Comparison of ENCODE assay signal across 37 cellular contexts in the genomic region with DNA sequence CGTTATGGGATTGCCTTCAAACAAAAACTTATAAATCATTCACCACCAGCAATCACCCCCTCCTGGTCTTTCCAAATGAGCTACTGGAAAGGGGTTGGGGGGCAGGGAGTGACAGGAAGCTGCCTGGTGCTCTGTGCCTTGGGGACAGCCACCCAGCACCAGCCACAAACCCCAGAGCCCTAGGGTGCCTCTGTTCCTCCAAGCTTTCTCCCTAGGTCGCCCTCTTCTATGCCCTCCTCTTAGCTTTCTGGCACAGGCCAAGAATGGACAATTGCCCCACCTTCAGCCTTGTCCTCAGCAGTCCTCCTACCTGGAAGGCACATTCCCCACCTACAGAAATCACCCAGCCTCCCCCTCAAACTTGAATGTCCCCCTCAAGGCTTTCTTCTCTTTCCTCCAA. TPM values are rescaled to one million over a fixed set of nuclear protein-coding genes. Genes with fewer than 3 reads are reported as not detected.
DNase-seq lines count a peak whose midpoint lies in the region; ATAC-seq, FAIRE-seq and TF ChIP-seq lines count a peak whose summit lies in the region.
"Had no signal": no experiment of that assay in that cellular context is flagged by ENCODE, and none has a peak within 500 bp of the region (broad histone marks: within the 10 kb centered on the region; RNA-seq: fewer than 3 reads in every experiment).

No MANE protein-coding gene starts in this region.

- H3K9me3 Mint-ChIP-seq in MCF 10A (ENCODE audit: unreplicated experiment), result no peaks in the 10 kb centered on the region
- H3K9me3 Mint-ChIP-seq in astrocyte (ENCODE audit: unreplicated experiment), result no peaks in the 10 kb centered on the region
- no peaks in the 10 kb centered on the region for H3K9me3 Mint-ChIP-seq in CD4-positive, alpha-beta T cell
- H3K9me3 Mint-ChIP-seq: activated naive CD4-positive, alpha-beta T cell treated with anti-CD3 and anti-CD28 coated beads, Interleukin-2, amount 50 U/mL, for 72 hours; CD8-positive, alpha-beta T cell; dendritic cell treated with granulocyte-macrophage colony-stimulating factor and Interleukin-4, amounts not matched to agents 40 ng/mL and 50 ng/mL, for 4 days; naive thymus-derived CD8-positive, alpha-beta T cell had no signal

- H3K79me2 ChIP-seq in astrocyte (ENCODE audit: insufficient read depth, low read length), result peaks cover 68% of the 10 kb centered on the region

- H3K36me3 Mint-ChIP-seq in MCF 10A (ENCODE audit: insufficient read depth, unreplicated experiment), result no peaks in the 10 kb centered on the region
- peaks cover 2% of the 10 kb centered on the region for H3K36me3 Mint-ChIP-seq in astrocyte (ENCODE audit: low read depth, unreplicated experiment)
- H3K36me3 Mint-ChIP-seq in CD4-positive, alpha-beta T cell (ENCODE audit: low read depth), result no peaks in the 10 kb centered on the region
- H3K36me3 Mint-ChIP-seq: activated naive CD4-positive, alpha-beta T cell treated with anti-CD3 and anti-CD28 coated beads, Interleukin-2, amount 50 U/mL, for 72 hours; CD8-positive, alpha-beta T cell; naive thymus-derived CD8-positive, alpha-beta T cell had no signal

- H4K20me1 ChIP-seq in astrocyte (ENCODE audit: insufficient read depth, low read length), result peaks cover 54% of the 10 kb centered on the region

- intact Hi-C loops in breast epithelium (cut with DNase I; ENCODE audit: low total_unique reads) (no loop called here), MCF 10A (cut with micrococcal nuclease) (no loop called here)
- intact Hi-C loops in CD4-positive, alpha-beta T cell (cut with DNase I, micrococcal nuclease), result no loop called here

- H3K27ac ChIP-seq in breast epithelium (peak overlapping the region in 1 of 2 donors; percentile 43), astrocyte (ENCODE audit: low read depth, low read length) (no peak overlapping the region)
- H3K27ac ChIP-seq in CD4-positive, alpha-beta T cell (ENCODE audit: low read depth, low read length), result no peak overlapping the region
- H3K27ac ChIP-seq: 22Rv1, esophagus squamous epithelium, lower lobe of right lung, Peyer's patch, psoas muscle, suprapubic skin had no signal

- H3K9me3 ChIP-seq in breast epithelium (no peaks in the 10 kb centered on the region), astrocyte (ENCODE audit: insufficient read depth, low read depth, low read length) (no peaks in the 10 kb centered on the region)
- no peaks in the 10 kb centered on the region for H3K9me3 ChIP-seq in CD4-positive, alpha-beta T cell (ENCODE audit: control insufficient read depth, low read length)
- H3K9me3 ChIP-seq: esophagus squamous epithelium, HAP-1, lower lobe of right lung, Peyer's patch, psoas muscle, suprapubic skin had no signal

- no peak overlapping the region for H2AFZ ChIP-seq in astrocyte (ENCODE audit: low read depth, low read length)

- ATAC-seq in GM18520 (IDR thresholded peaks at IDR 0.05; ENCODE audit: unreplicated experiment), result no peak
- no peak for ATAC-seq in CD4-positive, alpha-beta T cell (ENCODE audit: poor library complexity)
- ATAC-seq: activated CD8-positive, alpha-beta T cell treated with anti-CD3 and anti-CD28 coated beads, Interleukin-2, amount 10 ng/mL, durations not matched to agents 7 days and 5 days; activated naive CD4-positive, alpha-beta T cell treated with anti-CD3 and anti-CD28 coated beads, Interleukin-2, amount 50 U/mL, for 72 hours; CD8-positive, alpha-beta T cell; HepG2; lower lobe of right lung; naive thymus-derived CD8-positive, alpha-beta T cell; psoas muscle had no signal

- CTCF ChIA-PET in MCF 10A (lab: Yijun Ruan, JAX), result interaction anchor here (1.2 kb wide), 1 partner anchor 11 kb away, joined by 3 read pairs; no protein-coding TSS in a partner anchor
- CTCF ChIA-PET in CD4-positive, alpha-beta T cell (lab: Charles Lee), result no interaction called here

- H3K4me3 ChIP-seq in breast epithelium (peak overlapping the region in 2 of 3 donors; percentile 59 to 75), astrocyte (ENCODE audit: insufficient read depth, low read depth, low read length) (peak overlapping the region; percentile 79)
- H3K4me3 ChIP-seq: esophagus squamous epithelium, HAP-1, lower lobe of right lung, Peyer's patch, psoas muscle, suprapubic skin had no signal

- H3K27ac Mint-ChIP-seq in MCF 10A (ENCODE audit: low read depth, unreplicated experiment) (no peak overlapping the region), astrocyte (ENCODE audit: unreplicated experiment) (no peak overlapping the region)
- H3K27ac Mint-ChIP-seq in CD4-positive, alpha-beta T cell, result no peak overlapping the region
- H3K27ac Mint-ChIP-seq: activated CD8-positive, alpha-beta T cell treated with anti-CD3 and anti-CD28 coated beads, Interleukin-2, amount 10 ng/mL, durations not matched to agents 7 days and 5 days; activated naive CD4-positive, alpha-beta T cell treated with anti-CD3 and anti-CD28 coated beads, Interleukin-2, amount 50 U/mL, for 72 hours; CD8-positive, alpha-beta T cell; dendritic cell treated with granulocyte-macrophage colony-stimulating factor and Interleukin-4, amounts not matched to agents 40 ng/mL and 50 ng/mL, for 4 days; naive thymus-derived CD8-positive, alpha-beta T cell had no signal

- H3K4me1 ChIP-seq in breast epithelium (peaks cover 0 to 13% of the 10 kb centered on the region in 2 donors), astrocyte (ENCODE audit: insufficient read depth, low read length) (peaks cover 56% of the 10 kb centered on the region)
- H3K4me1 ChIP-seq: HAP-1 had no signal

- H3K4me1 Mint-ChIP-seq in MCF 10A (ENCODE audit: insufficient read depth, unreplicated experiment) (peaks cover 7% of the 10 kb centered on the region), astrocyte (ENCODE audit: low read depth, unreplicated experiment) (peaks cover 4% of the 10 kb centered on the region)
- peaks cover 5% of the 10 kb centered on the region for H3K4me1 Mint-ChIP-seq in CD4-positive, alpha-beta T cell (ENCODE audit: low read depth)

- peak overlapping the region; percentile 85 for H3K9ac ChIP-seq in astrocyte (ENCODE audit: low read length)

- H3K4me3 Mint-ChIP-seq in MCF 10A (ENCODE audit: unreplicated experiment) (no peak overlapping the region), astrocyte (ENCODE audit: unreplicated experiment) (no peak overlapping the region)
- H3K4me3 Mint-ChIP-seq in CD4-positive, alpha-beta T cell, result no peak overlapping the region
- H3K4me3 Mint-ChIP-seq: activated CD8-positive, alpha-beta T cell treated with anti-CD3 and anti-CD28 coated beads, Interleukin-2, amount 10 ng/mL, durations not matched to agents 7 days and 5 days; CD8-positive, alpha-beta T cell; dendritic cell treated with granulocyte-macrophage colony-stimulating factor and Interleukin-4, amounts not matched to agents 40 ng/mL and 50 ng/mL, for 4 days; naive thymus-derived CD8-positive, alpha-beta T cell had no signal

- peak overlapping the region; percentile 98 for H3K4me2 ChIP-seq in astrocyte (ENCODE audit: low read length)

- H3K36me3 ChIP-seq in breast epithelium (no peaks in the 10 kb centered on the region), astrocyte (ENCODE audit: insufficient read depth, low read length) (peaks cover 16% of the 10 kb centered on the region)
- H3K36me3 ChIP-seq: esophagus squamous epithelium, HAP-1, lower lobe of right lung, Peyer's patch, suprapubic skin had no signal

- no TSS peak for BruUV-seq in MCF 10A (replicated peaks; lab: Mats Ljungman, UMichigan)

- TF ChIP-seq CTCF in breast epithelium (IDR thresholded peaks at IDR 0.05) (no peak), MCF 10A (IDR thresholded peaks at IDR 0.05; ENCODE audit: unreplicated experiment) (no peak), astrocyte (IDR thresholded peaks at IDR 0.05; ENCODE audit: insufficient read depth, low read depth, low read length) (no peak)
- TF ChIP-seq CTCF in CD4-positive, alpha-beta T cell (IDR thresholded peaks at IDR 0.05), result no peak

- peaks cover 5 to 42% of the 10 kb centered on the region in 2 donors for H3K27me3 ChIP-seq in breast epithelium
- H3K27me3 ChIP-seq in astrocyte (ENCODE audit: insufficient read depth, low read length), result no peaks in the 10 kb centered on the region
- H3K27me3 ChIP-seq in CD4-positive, alpha-beta T cell (ENCODE audit: control insufficient read depth, insufficient read depth, low read length), result peaks cover 35% of the 10 kb centered on the region

- peaks cover 14% of the 10 kb centered on the region for H3K27me3 Mint-ChIP-seq in MCF 10A (ENCODE audit: insufficient read depth, unreplicated experiment)
- H3K27me3 Mint-ChIP-seq in astrocyte (ENCODE audit: low read depth, unreplicated experiment), result peaks cover 49% of the 10 kb centered on the region
- H3K27me3 Mint-ChIP-seq in CD4-positive, alpha-beta T cell, result peaks cover 40% of the 10 kb centered on the region

- no peak for DNase-seq in breast epithelium (ENCODE audit: low spot score in 2 of 2)
- no peak for DNase-seq in MCF 10A (ENCODE audit: unreplicated experiment)
- DNase-seq in astrocyte (ENCODE audit: low read depth), result no peak
- peak; percentile 45 for DNase-seq in islet precursor cell
- no peak for DNase-seq in RKO (ENCODE audit: low spot score)
- DNase-seq in CD4-positive, alpha-beta T cell, result no peak
- no peak for DNase-seq in amygdala (lab: John Stamatoyannopoulos, UW)
- DNase-seq: activated CD4-positive, alpha-beta T cell treated with anti-CD3 and anti-CD28 coated beads for 4 hours; activated effector memory CD4-positive, alpha-beta T cell treated with Interleukin-2 at 50 U/mL for 16 hours; activated T-cell treated with anti-CD3 and anti-CD28 coated beads for 4 hours; AML-193; anterior cingulate cortex; caudate nucleus; CD8-positive, alpha-beta T cell; DMS 273 treated with DMSO at 0.1 percent for 48 hours; esophagus squamous epithelium; Karpas-422; lower lobe of right lung; naive thymus-derived CD8-positive, alpha-beta T cell; NCI-H1436 treated with DMSO at 0.1 percent for 48 hours; NCI-H2081 treated with DMSO at 0.1 percent for 48 hours; NCI-H345; Peyer's patch; psoas muscle; SHP77 treated with DMSO at 0.1 percent for 48 hours; stimulated activated naive CD4-positive, alpha-beta T cell; T-helper 9 cell had no signal

- FAIRE-seq in astrocyte (lab: Jason Lieb, UNC), result no peak
- FAIRE-seq: frontal cortex, HepG2 had no signal

- no peak for TF ChIP-seq POLR2A in breast epithelium (IDR thresholded peaks at IDR 0.05)

- POLR2A ChIA-PET in MCF 10A (lab: Yijun Ruan, JAX), result no interaction called here
- POLR2A ChIA-PET in CD4-positive, alpha-beta T cell (lab: Charles Lee), result no interaction called here

RNA-seq across cellular contexts. Expression of a gene that starts 3.3 kb away (rescaled TPM):
- total RNA-seq in breast epithelium (100 to 1,000 TPM in 2 of 3 donors, under 1 TPM in 1; 0.32 to 250 (median 105) TPM), MCF 10A (2022) (0.63 and 1.2 TPM in 2 replicates), astrocyte (2.2 and 3.0 TPM in 2 replicates)
- total RNA-seq in CD4-positive, alpha-beta T cell, result under 1 TPM; 0.11 to 0.17 TPM

RNA-seq across cellular contexts. Expression of a gene that starts 32.5 kb away (rescaled TPM):
- total RNA-seq in breast epithelium (not detected), MCF 10A (2022) (not detected in 2 replicates), astrocyte (not detected in 2 replicates)
- total RNA-seq in CD4-positive, alpha-beta T cell, result not detected
- total RNA-seq: activated CD8-positive, alpha-beta T cell treated with anti-CD3 and anti-CD28 coated beads, Interleukin-2, amount 10 ng/mL, durations not matched to agents 7 days and 5 days; activated naive CD4-positive, alpha-beta T cell treated with anti-CD3 and anti-CD28 coated beads, Interleukin-2, amount 50 U/mL, for 72 hours; CD8-positive, alpha-beta T cell; esophagus squamous epithelium; frontal cortex; HepG2; lower lobe of right lung; naive thymus-derived CD8-positive, alpha-beta T cell; Peyer's patch; suprapubic skin; ureter had no signal
